In genomic region chr11:125062196-125062930, GRCh38 we compare ENCODE assay signal across 2 cellular contexts.
TF ChIP-seq lines count a peak whose summit lies in the region.

No MANE protein-coding gene starts in this region.

TF ChIP-seq in HEK293, 187 proteins besides CTCF, POLR2A, EP300 and RAD21 (continued from another document):
- TF ChIP-seq ZNF18 (tag by site-specific recombination; IDR thresholded peaks at IDR 0.05) (peak; percentile 63; the same call in 1 of the 2 replicates), ZNF366 (tag by site-specific recombination; conservative IDR thresholded peaks at IDR 0.05) (0 out of 2 replicates have a peak, but pooled peaks have one; percentile 13), ZFP37 (tag by site-specific recombination; IDR thresholded peaks at IDR 0.05) (no peak), PATZ1 (tag by site-specific recombination; IDR thresholded peaks at IDR 0.05) (peak; percentile 79)
- TF ChIP-seq, protein P1, sequence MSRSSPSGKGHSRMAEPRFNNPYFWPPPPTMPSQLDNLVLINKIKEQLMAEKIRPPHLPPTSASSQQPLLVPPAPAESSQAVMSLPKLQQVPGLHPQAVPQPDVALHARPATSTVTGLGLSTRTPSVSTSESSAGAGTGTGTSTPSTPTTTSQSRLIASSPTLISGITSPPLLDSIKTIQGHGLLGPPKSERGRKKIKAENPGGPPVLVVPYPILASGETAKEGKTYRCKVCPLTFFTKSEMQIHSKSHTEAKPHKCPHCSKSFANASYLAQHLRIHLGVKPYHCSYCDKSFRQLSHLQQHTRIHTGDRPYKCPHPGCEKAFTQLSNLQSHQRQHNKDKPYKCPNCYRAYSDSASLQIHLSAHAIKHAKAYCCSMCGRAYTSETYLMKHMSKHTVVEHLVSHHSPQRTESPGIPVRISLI (tag by site-specific recombination; IDR thresholded peaks at IDR 0.05): peak; percentile 33; the same call in 1 of the 2 replicates

TF ChIP-seq in HepG2, 621 proteins besides CTCF, POLR2A, EP300 and RAD21 (continued from another document):
- TF ChIP-seq CERS6 (CRISPR knock-in tag; IDR thresholded peaks at IDR 0.05) (no peak), ZNF232 (CRISPR knock-in tag; IDR thresholded peaks at IDR 0.05; ENCODE audit: borderline replicate concordance) (no peak), YEATS2 (CRISPR knock-in tag; IDR thresholded peaks at IDR 0.05; ENCODE audit: borderline replicate concordance) (no peak), TAF15 (IDR thresholded peaks at IDR 0.05; ENCODE audit: low read depth, low read length, poor library complexity, severe bottlenecking) (no peak), ZNF496 (CRISPR knock-in tag; IDR thresholded peaks at IDR 0.05; ENCODE audit: insufficient replicate concordance) (no peak), NPAS2 (CRISPR knock-in tag; IDR thresholded peaks at IDR 0.05; ENCODE audit: borderline replicate concordance) (0 out of 2 replicates have a peak, but pooled peaks have one; percentile 47), ZNF570 (CRISPR knock-in tag; IDR thresholded peaks at IDR 0.05; ENCODE audit: borderline replicate concordance) (no peak)
- TF ChIP-seq, protein P2, sequence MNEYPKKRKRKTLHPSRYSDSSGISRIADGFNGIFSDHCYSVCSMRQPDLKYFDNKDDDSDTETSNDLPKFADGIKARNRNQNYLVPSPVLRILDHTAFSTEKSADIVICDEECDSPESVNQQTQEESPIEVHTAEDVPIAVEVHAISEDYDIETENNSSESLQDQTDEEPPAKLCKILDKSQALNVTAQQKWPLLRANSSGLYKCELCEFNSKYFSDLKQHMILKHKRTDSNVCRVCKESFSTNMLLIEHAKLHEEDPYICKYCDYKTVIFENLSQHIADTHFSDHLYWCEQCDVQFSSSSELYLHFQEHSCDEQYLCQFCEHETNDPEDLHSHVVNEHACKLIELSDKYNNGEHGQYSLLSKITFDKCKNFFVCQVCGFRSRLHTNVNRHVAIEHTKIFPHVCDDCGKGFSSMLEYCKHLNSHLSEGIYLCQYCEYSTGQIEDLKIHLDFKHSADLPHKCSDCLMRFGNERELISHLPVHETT (CRISPR knock-in tag; conservative IDR thresholded peaks at IDR 0.05): no peak
